Comparison of ENCODE assay signal across 8 cellular contexts in genomic region chr9:4739587-4740372, GRCh38. TPM values are rescaled to one million over a fixed set of nuclear protein-coding genes. Genes with fewer than 3 reads are reported as not detected.
A peak's percentile ranks its signal among the peaks of the same experiment; 100 is the strongest.
DNase-seq lines count a peak whose midpoint lies in the region; ATAC-seq and TF ChIP-seq lines count a peak whose summit lies in the region.

No MANE protein-coding gene starts in this region.

- TF ChIP-seq CTCF in GM13977 (IDR thresholded peaks at IDR 0.05; ENCODE audit: extremely low read depth, insufficient read depth, missing control alignments) (no peak), PC-9 (conservative IDR thresholded peaks at IDR 0.05) (no peak)

- POLR2A ChIA-PET in PC-9 (lab: Charles Lee; ENCODE audit: unreplicated experiment): interaction anchor here (0.6 kb wide), 1 partner anchor 497 kb away, joined by 4 read pairs; no protein-coding TSS in a partner anchor
- POLR2A ChIA-PET in naive thymus-derived CD8-positive, alpha-beta T cell (lab: Charles Lee): interaction anchor here (0.7 to 3.4 kb wide), 20 partner anchors 8 to 1530 kb away, joined by 3 to 47 read pairs (median 7); partner anchors contain the start of genes CDC37L1, JAK2, PLGRKT and PLPP6

- H3K27me3 Mint-ChIP-seq in naive thymus-derived CD8-positive, alpha-beta T cell: no peaks in the 10 kb centered on the region

- CTCF ChIA-PET in PC-9 (lab: Charles Lee): interaction anchor here (0.5 kb wide), 1 partner anchor 19 kb away, joined by 4 read pairs; no protein-coding TSS in a partner anchor

- H3K36me3 ChIP-seq in PC-9 (ENCODE audit: low read depth) (0 out of 2 replicates have a peak, but pooled peaks cover under 1% of the 10 kb centered on the region), ectodermal cell (ENCODE audit: control insufficient read depth, insufficient read depth, low read length) (no peaks in the 10 kb centered on the region)

- H3K9me3 ChIP-seq in PC-9 (ENCODE audit: insufficient read depth, low read depth) (no peaks in the 10 kb centered on the region), ectodermal cell (ENCODE audit: control insufficient read depth, low read length) (no peaks in the 10 kb centered on the region)

- H2AFZ ChIP-seq in PC-9: peak overlapping the region; percentile 92

- peaks cover 44% of the 10 kb centered on the region for H3K79me2 ChIP-seq in PC-9 (ENCODE audit: low read depth)

- peak overlapping the region; percentile 85 to 99 (median 94) for H3K4me3 Mint-ChIP-seq in naive thymus-derived CD8-positive, alpha-beta T cell

- intact Hi-C loops in PC-9 (cut with micrococcal nuclease; ENCODE audit: unreplicated experiment): loop anchor here (2.0 to 10.0 kb wide), 2 partner anchors 77 to 355 kb away; partner anchors contain the start of gene PLPP6

- H3K4me2 ChIP-seq in PC-9: peak overlapping the region; percentile 85

- H3K9me2 ChIP-seq in PC-9 (ENCODE audit: insufficient read depth): no peaks in the 10 kb centered on the region

- 0 out of 2 replicates have a peak, but pooled peaks cover 6% of the 10 kb centered on the region for H3F3A ChIP-seq in PC-9 (ENCODE audit: insufficient read depth, low read depth)

- H3K9me3 Mint-ChIP-seq in naive thymus-derived CD8-positive, alpha-beta T cell: no peaks in the 10 kb centered on the region

- H3K4me1 ChIP-seq in PC-9 (replicated peaks; ENCODE audit: insufficient read depth) (peaks cover 16% of the 10 kb centered on the region), ectodermal cell (ENCODE audit: control insufficient read depth, insufficient read depth, low read length) (no peaks in the 10 kb centered on the region)

- ATAC-seq in naive thymus-derived CD8-positive, alpha-beta T cell: no peak
- no peak for ATAC-seq in activated CD4-positive, CD25-positive, alpha-beta regulatory T cell treated with anti-CD3 and anti-CD28 coated beads, Interleukin-2, amount 50 U/mL, for 24 hours

- H3K4me3 ChIP-seq in PC-9 (peak overlapping the region; percentile 73), ectodermal cell (ENCODE audit: insufficient read depth, low read depth, low read length) (peak overlapping the region; percentile 62)

- H4K20me1 ChIP-seq in PC-9 (ENCODE audit: insufficient read depth): no peaks in the 10 kb centered on the region

- BruUV-seq in PC-9 (replicated peaks; lab: Mats Ljungman, UMichigan): TSS peak; percentile 48

- in situ Hi-C loops in GM13977 (cut with MboI; ENCODE audit: low pct_unique_long_range_greater_than_20kb, low sequenced_read_pairs, unreplicated experiment): loop anchor here (10.0 kb wide), 1 partner anchor 135 kb away; no protein-coding TSS in a partner anchor

- peak overlapping the region; percentile 90 to 99 (median 96) for H3K27ac Mint-ChIP-seq in naive thymus-derived CD8-positive, alpha-beta T cell

- 46 to 51% methylated on average over 18 to 22 of the region's 25 CpGs for WGBS in ectodermal cell, 2 experiments

- peaks cover 0 to 9% (median 0%) of the 10 kb centered on the region in 3 donors for H3K36me3 Mint-ChIP-seq in naive thymus-derived CD8-positive, alpha-beta T cell

- H3K4me1 Mint-ChIP-seq in naive thymus-derived CD8-positive, alpha-beta T cell: peaks cover 16 to 47% (median 43%) of the 10 kb centered on the region in 4 donors

- H3K27me3 ChIP-seq in PC-9 (ENCODE audit: insufficient read depth, low read depth) (no peaks in the 10 kb centered on the region), ectodermal cell (ENCODE audit: control insufficient read depth, insufficient read depth, low read length, poor library complexity, severe bottlenecking) (peaks cover 7% of the 10 kb centered on the region)

- peak overlapping the region; percentile 49 for H3K27ac ChIP-seq in PC-9
- no peak overlapping the region for H3K27ac ChIP-seq in ectodermal cell (ENCODE audit: insufficient read depth, low read depth, low read length, poor library complexity, severe bottlenecking)

- DNase-seq in GM13977 (ENCODE audit: low spot score) (peak; percentile 55), PC-9 (no peak), NCI-H2029 (lab: John Stamatoyannopoulos, UW) (no peak), RPMI8226 (no peak), T1000 (lab: John Stamatoyannopoulos, UW) (no peak)
- DNase-seq in naive thymus-derived CD8-positive, alpha-beta T cell: peak in 1 of 10 donors; percentile 7

RNA-seq across cellular contexts. Expression of gene AK3, which starts 1.2 kb away (rescaled TPM):
- 34.0 and 36.2 TPM in 2 replicates for total RNA-seq in PC-9 (2021)
- 31.8 TPM for polyA plus RNA-seq in ectodermal cell (2013, experiment 1 of 4)
- 33.1 TPM for polyA plus RNA-seq in ectodermal cell (2013, experiment 2 of 4)
- 29.8 TPM for polyA plus RNA-seq in ectodermal cell (2013, experiment 3 of 4)
- polyA plus RNA-seq in ectodermal cell (2013, experiment 4 of 4): 31.7 TPM
- total RNA-seq in naive thymus-derived CD8-positive, alpha-beta T cell: 10 to 100 TPM; 29.0 to 37.4 TPM
- polyA plus RNA-seq in naive thymus-derived CD8-positive, alpha-beta T cell: 10 to 100 TPM; 41.6 to 58.8 (median 46.1) TPM

RNA-seq across cellular contexts. Expression of gene RCL1, which starts 53.0 kb away (rescaled TPM):
- total RNA-seq in PC-9 (2021): 8.5 and 9.5 TPM in 2 replicates
- polyA plus RNA-seq in ectodermal cell (2013, experiment 1 of 4): 22.2 TPM
- polyA plus RNA-seq in ectodermal cell (2013, experiment 2 of 4): 23.1 TPM
- polyA plus RNA-seq in ectodermal cell (2013, experiment 3 of 4): 18.7 TPM
- 20.3 TPM for polyA plus RNA-seq in ectodermal cell (2013, experiment 4 of 4)
- 10 to 100 TPM; 26.1 to 28.3 TPM for total RNA-seq in naive thymus-derived CD8-positive, alpha-beta T cell
- 10 to 100 TPM; 18.7 to 22.2 (median 20.2) TPM for polyA plus RNA-seq in naive thymus-derived CD8-positive, alpha-beta T cell
